ENCODE assay signal across 17 cellular contexts in genomic region chr1:235799264-235799663, GRCh38.
A peak's percentile ranks its signal among the peaks of the same experiment; 100 is the strongest.
DNase-seq lines count a peak whose midpoint lies in the region; ATAC-seq, FAIRE-seq and TF ChIP-seq lines count a peak whose summit lies in the region.
"Had no signal": no experiment of that assay in that cellular context is flagged by ENCODE, and none has a peak within 500 bp of the region (broad histone marks: within the 10 kb centered on the region; RNA-seq: fewer than 3 reads in every experiment).

No MANE protein-coding gene starts in this region.

- ATAC-seq in left ventricle myocardium superior (no peak), GM19023 (IDR thresholded peaks at IDR 0.05; ENCODE audit: unreplicated experiment) (no peak)
- ATAC-seq: A549; CD8-positive, alpha-beta T cell had no signal

- no peak for DNase-seq in GM18507 (ENCODE audit: extremely low spot score, insufficient read length, low read depth)
- no peak for DNase-seq in foreskin fibroblast
- no peak for DNase-seq in left ventricle myocardium superior
- DNase-seq: AML-193; Caco-2; Calu3; CD4-positive, alpha-beta T cell; CD8-positive, alpha-beta T cell; DMS79 treated with DMSO at 0.1 percent for 48 hours; GF-D8 had no signal

- H3K27ac ChIP-seq in neutrophil = peak overlapping the region; percentile 33
- H3K27ac ChIP-seq: 22Rv1; A549; BLaER1 treated with 17β-estradiol and CSF1 and Interleukin-3, amounts not matched to agents 10 nM and 100 nM; C4-2B had no signal

- FAIRE-seq in G401.6 (lab: Jason Lieb, UNC) = peak; percentile 31
- peak; percentile 31 for FAIRE-seq in GM18507 (lab: Jason Lieb, UNC)
- FAIRE-seq: A549 had no signal

- no peaks in the 10 kb centered on the region for H3K9me3 ChIP-seq in neutrophil
- H3K9me3 ChIP-seq: A549, Caco-2 had no signal

- H3K36me3 ChIP-seq in neutrophil = peaks cover 82% of the 10 kb centered on the region

- no peaks in the 10 kb centered on the region for H3K4me1 ChIP-seq in neutrophil (ENCODE audit: control insufficient read depth in 1 of 2, insufficient read depth in 1 of 2, low read depth in 1 of 2, low read length in 1 of 2)
- H3K4me1 ChIP-seq: BLaER1 treated with 17β-estradiol and CSF1 and Interleukin-3, amounts not matched to agents 10 nM and 100 nM; Caco-2 had no signal

- H3K27me3 ChIP-seq in neutrophil = no peaks in the 10 kb centered on the region
- H3K27me3 ChIP-seq: BLaER1 treated with 17β-estradiol and CSF1 and Interleukin-3, amounts not matched to agents 10 nM and 100 nM had no signal

- no peak for TF ChIP-seq CTCF in neutrophil (IDR thresholded peaks at IDR 0.05)
- no peak for TF ChIP-seq CTCF in foreskin fibroblast (IDR thresholded peaks at IDR 0.05; ENCODE audit: low read depth, low read length)

- H3K4me3 ChIP-seq in neutrophil (ENCODE audit: low read depth in 1 of 2, low read length in 1 of 2) (no peak overlapping the region), foreskin fibroblast (ENCODE audit: low read depth in 1 of 2, low read length in 2 of 2) (no peak overlapping the region)
- H3K4me3 ChIP-seq: A549; BLaER1 treated with 17β-estradiol and CSF1 and Interleukin-3, amounts not matched to agents 10 nM and 100 nM had no signal

- intact Hi-C loops in left ventricle myocardium superior (cut with micrococcal nuclease) = no loop called here
